ENCODE assay signal across 8 cellular contexts in genomic region chr3:124878561-124879394, GRCh38. TPM values are rescaled to one million over a fixed set of nuclear protein-coding genes. Genes with fewer than 3 reads are reported as not detected.
DNase-seq lines count a peak whose midpoint lies in the region; ATAC-seq and TF ChIP-seq lines count a peak whose summit lies in the region.

No MANE protein-coding gene starts in this region.

- peak; percentile 69 for ATAC-seq in GM21737 (IDR thresholded peaks at IDR 0.05; ENCODE audit: unreplicated experiment)
- peak; percentile 66 for ATAC-seq in naive thymus-derived CD4-positive, alpha-beta T cell
- no peak for ATAC-seq in GM18868 (IDR thresholded peaks at IDR 0.05; ENCODE audit: unreplicated experiment)

- H3K27me3 Mint-ChIP-seq in naive thymus-derived CD4-positive, alpha-beta T cell = peaks cover 10 to 45% (median 18%) of the 10 kb centered on the region in 5 donors
- H3K27me3 Mint-ChIP-seq in endothelial cell (ENCODE audit: unreplicated experiment) = peaks cover 5% of the 10 kb centered on the region

- no peak for TF ChIP-seq CTCF in Peyer's patch (IDR thresholded peaks at IDR 0.05)
- TF ChIP-seq CTCF in endothelial cell (IDR thresholded peaks at IDR 0.05; ENCODE audit: unreplicated experiment) = no peak

- peaks cover 0 to 5% (median 0%) of the 10 kb centered on the region in 5 donors for H3K36me3 Mint-ChIP-seq in naive thymus-derived CD4-positive, alpha-beta T cell
- no peaks in the 10 kb centered on the region for H3K36me3 Mint-ChIP-seq in endothelial cell (ENCODE audit: low read depth, unreplicated experiment)

- H3K4me3 ChIP-seq in Peyer's patch = no peak overlapping the region
- no peak overlapping the region for H3K4me3 ChIP-seq in naive thymus-derived CD4-positive, alpha-beta T cell (ENCODE audit: low read length)

- no peaks in the 10 kb centered on the region for H3K27me3 ChIP-seq in Peyer's patch
- H3K27me3 ChIP-seq in naive thymus-derived CD4-positive, alpha-beta T cell (ENCODE audit: control insufficient read depth in 2 of 2, insufficient read depth in 2 of 2, low read length in 2 of 2) = no peaks in the 10 kb centered on the region

- no peak for TF ChIP-seq POLR2A in Peyer's patch (IDR thresholded peaks at IDR 0.05)

- no peaks in the 10 kb centered on the region for H3K9me3 Mint-ChIP-seq in naive thymus-derived CD4-positive, alpha-beta T cell
- H3K9me3 Mint-ChIP-seq in endothelial cell (ENCODE audit: unreplicated experiment) = no peaks in the 10 kb centered on the region

- CTCF ChIA-PET in naive thymus-derived CD4-positive, alpha-beta T cell (lab: Charles Lee) = no interaction called here

- H3K4me1 Mint-ChIP-seq in naive thymus-derived CD4-positive, alpha-beta T cell = peaks cover 10 to 12% (median 11%) of the 10 kb centered on the region in 7 donors
- peaks cover 28% of the 10 kb centered on the region for H3K4me1 Mint-ChIP-seq in endothelial cell (ENCODE audit: unreplicated experiment)

- H3K27ac Mint-ChIP-seq in naive thymus-derived CD4-positive, alpha-beta T cell = peak overlapping the region in 1 of 9 donors; percentile 4
- no peak overlapping the region for H3K27ac Mint-ChIP-seq in endothelial cell (ENCODE audit: unreplicated experiment)

- intact Hi-C loops in naive thymus-derived CD4-positive, alpha-beta T cell (cut with micrococcal nuclease) = no loop called here

- no peaks in the 10 kb centered on the region for H3K36me3 ChIP-seq in Peyer's patch
- no peaks in the 10 kb centered on the region for H3K36me3 ChIP-seq in naive thymus-derived CD4-positive, alpha-beta T cell (ENCODE audit: control insufficient read depth in 2 of 3, insufficient read depth in 3 of 3, low read length in 3 of 3)

- peaks cover 0 to 28% (median 7%) of the 10 kb centered on the region in 4 donors for H3K4me1 ChIP-seq in Peyer's patch
- peaks cover 0 to 4% of the 10 kb centered on the region in 2 donors for H3K4me1 ChIP-seq in naive thymus-derived CD4-positive, alpha-beta T cell (ENCODE audit: control insufficient read depth in 2 of 2, insufficient read depth in 2 of 2, low read length in 2 of 2)

- H3K27ac ChIP-seq in Peyer's patch = peak overlapping the region; percentile 18 to 67 (median 51)
- H3K27ac ChIP-seq in naive thymus-derived CD4-positive, alpha-beta T cell (ENCODE audit: low read depth, low read length) = no peak overlapping the region

- H3K9me3 ChIP-seq in Peyer's patch = no peaks in the 10 kb centered on the region
- no peaks in the 10 kb centered on the region for H3K9me3 ChIP-seq in naive thymus-derived CD4-positive, alpha-beta T cell (ENCODE audit: control insufficient read depth in 2 of 3, low read length in 3 of 3)

- POLR2A ChIA-PET in naive thymus-derived CD4-positive, alpha-beta T cell (lab: Charles Lee) = no interaction called here

- peak overlapping the region in 1 of 10 donors; percentile 22 for H3K4me3 Mint-ChIP-seq in naive thymus-derived CD4-positive, alpha-beta T cell
- no peak overlapping the region for H3K4me3 Mint-ChIP-seq in endothelial cell (ENCODE audit: unreplicated experiment)

- DNase-seq in Peyer's patch (peak in 2 of 3 donors; percentile 50 to 53), dermis microvascular lymphatic vessel endothelial cell (ENCODE audit: low read depth in 2 of 2) (peak; percentile 95 to 96), cerebellar nuclear complex (lab: John Stamatoyannopoulos, UW) (no peak), NCI-H2029 (lab: John Stamatoyannopoulos, UW) (no peak), endothelial cell (ENCODE audit: low spot score) (no peak)
- DNase-seq in naive thymus-derived CD4-positive, alpha-beta T cell = no peak

RNA-seq across cellular contexts. Expression of gene ITGB5, which starts 8.4 kb away (rescaled TPM):
- 100 to 1,000 TPM in 3 of 4 donors, 10 to 100 TPM in 1; 79.5 to 143 (median 132) TPM for total RNA-seq in Peyer's patch
- 51.0 and 70.0 TPM in 2 replicates for total RNA-seq in dermis microvascular lymphatic vessel endothelial cell
- total RNA-seq in naive thymus-derived CD4-positive, alpha-beta T cell = 1 to 10 TPM in 3 of 5 experiments, under 1 TPM in 1, not detected in 1; 0.29 to 3.5 (median 2.5) TPM
- under 1 TPM in 1 of 2 donors, not detected in 1; 0.70 TPM for polyA plus RNA-seq in naive thymus-derived CD4-positive, alpha-beta T cell
- 55.2 TPM for total RNA-seq in endothelial cell (ENCODE audit: unreplicated experiment)

RNA-seq across cellular contexts. Expression of gene MUC13, which starts 55.8 kb away (rescaled TPM):
- 100 to 1,000 TPM in 3 of 4 donors, 10 to 100 TPM in 1; 14.0 to 612 (median 512) TPM for total RNA-seq in Peyer's patch
- not detected in 2 replicates for total RNA-seq in dermis microvascular lymphatic vessel endothelial cell
- total RNA-seq in naive thymus-derived CD4-positive, alpha-beta T cell = not detected
- polyA plus RNA-seq in naive thymus-derived CD4-positive, alpha-beta T cell = not detected
- total RNA-seq in endothelial cell (ENCODE audit: unreplicated experiment) = not detected

Comparison
In these comparisons a context has a peak if more than half of its experiments do, and no peak if none do; other contexts are left out.
1. DNase-seq: peak in Peyer's patch (2 of 3) and dermis microvascular lymphatic vessel endothelial cell (2 of 2); none in naive thymus-derived CD4-positive, alpha-beta T cell (0 of 9), cerebellar nuclear complex (0 of 2), NCI-H2029 (single experiment) and endothelial cell (single experiment).
2. RNA of gene ITGB5, which starts 8.4 kb away (total RNA-seq): 79.5 to 143 TPM in Peyer's patch, 51.0 to 70.0 TPM in dermis microvascular lymphatic vessel endothelial cell and 55.2 TPM in endothelial cell (single experiment); 0.29 to 3.5 TPM in naive thymus-derived CD4-positive, alpha-beta T cell; every median in the first group is over 10 times any median in the second.
3. RNA of gene MUC13, which starts 55.8 kb away (total RNA-seq): 14.0 to 612 TPM in Peyer's patch; not detected in naive thymus-derived CD4-positive, alpha-beta T cell, not detected in dermis microvascular lymphatic vessel endothelial cell and not detected in endothelial cell (single experiment); every median in the first group is over 10 times any median in the second.